2 cellular contexts compared by ENCODE assay signal in the genomic region with DNA sequence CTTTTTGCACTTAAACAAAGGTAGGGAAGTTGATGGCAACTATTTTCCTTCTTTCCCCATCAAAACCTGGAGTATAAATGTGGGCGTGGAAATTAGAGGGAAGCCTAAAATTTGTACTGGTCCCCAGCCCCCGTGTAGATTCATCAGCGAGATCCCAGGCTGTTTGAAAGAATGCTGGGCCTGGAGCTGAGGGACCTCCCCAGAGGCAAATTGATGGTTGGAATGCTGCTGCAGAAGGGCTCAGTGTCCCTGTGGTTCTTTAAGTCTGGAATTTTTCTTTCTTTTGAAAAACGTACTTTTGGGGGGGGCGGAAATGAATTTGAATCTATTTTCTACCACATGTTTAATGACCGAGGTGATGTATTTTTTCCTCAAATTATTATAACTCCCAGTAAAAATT.
TF ChIP-seq lines count a peak whose summit lies in the region.

No MANE protein-coding gene starts in this region.

TF ChIP-seq in IMR-90, 13 proteins besides CTCF, POLR2A, EP300 and RAD21 (continued from another document):
- TF ChIP-seq, protein P1, sequence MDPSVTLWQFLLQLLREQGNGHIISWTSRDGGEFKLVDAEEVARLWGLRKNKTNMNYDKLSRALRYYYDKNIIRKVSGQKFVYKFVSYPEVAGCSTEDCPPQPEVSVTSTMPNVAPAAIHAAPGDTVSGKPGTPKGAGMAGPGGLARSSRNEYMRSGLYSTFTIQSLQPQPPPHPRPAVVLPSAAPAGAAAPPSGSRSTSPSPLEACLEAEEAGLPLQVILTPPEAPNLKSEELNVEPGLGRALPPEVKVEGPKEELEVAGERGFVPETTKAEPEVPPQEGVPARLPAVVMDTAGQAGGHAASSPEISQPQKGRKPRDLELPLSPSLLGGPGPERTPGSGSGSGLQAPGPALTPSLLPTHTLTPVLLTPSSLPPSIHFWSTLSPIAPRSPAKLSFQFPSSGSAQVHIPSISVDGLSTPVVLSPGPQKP (IDR thresholded peaks at IDR 0.05; ENCODE audit: borderline replicate concordance, low read depth, low read length): no peak
- TF ChIP-seq NFE2L2 (IDR thresholded peaks at IDR 0.05; ENCODE audit: low read depth, low read length) (no peak), CHD1 (IDR thresholded peaks at IDR 0.05; ENCODE audit: low read depth, low read length) (no peak), CEBPB (IDR thresholded peaks at IDR 0.05; ENCODE audit: low read depth, low read length) (no peak), SMC3 (IDR thresholded peaks at IDR 0.05; ENCODE audit: low read depth, low read length) (no peak), RFX5 (IDR thresholded peaks at IDR 0.05; ENCODE audit: low read depth, low read length) (no peak), RCOR1 (IDR thresholded peaks at IDR 0.05; ENCODE audit: insufficient replicate concordance, low read length) (no peak), BHLHE40 (IDR thresholded peaks at IDR 0.05; ENCODE audit: low read depth, low read length) (no peak), MXI1 (IDR thresholded peaks at IDR 0.05; ENCODE audit: borderline replicate concordance, low read depth, low read length) (no peak), FOS (IDR thresholded peaks at IDR 0.05; ENCODE audit: low read depth, low read length) (no peak), MAZ (IDR thresholded peaks at IDR 0.05; ENCODE audit: borderline replicate concordance, low read depth, low read length) (no peak)
- TF ChIP-seq, protein P2, sequence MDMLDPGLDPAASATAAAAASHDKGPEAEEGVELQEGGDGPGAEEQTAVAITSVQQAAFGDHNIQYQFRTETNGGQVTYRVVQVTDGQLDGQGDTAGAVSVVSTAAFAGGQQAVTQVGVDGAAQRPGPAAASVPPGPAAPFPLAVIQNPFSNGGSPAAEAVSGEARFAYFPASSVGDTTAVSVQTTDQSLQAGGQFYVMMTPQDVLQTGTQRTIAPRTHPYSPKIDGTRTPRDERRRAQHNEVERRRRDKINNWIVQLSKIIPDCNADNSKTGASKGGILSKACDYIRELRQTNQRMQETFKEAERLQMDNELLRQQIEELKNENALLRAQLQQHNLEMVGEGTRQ (IDR thresholded peaks at IDR 0.05; ENCODE audit: low read depth, low read length): no peak

TF ChIP-seq in GM12891, 5 proteins besides CTCF, POLR2A, EP300 and RAD21 (continued from another document):
- TF ChIP-seq PAX5 (IDR thresholded peaks at IDR 0.05; ENCODE audit: insufficient read depth, low read length, severe bottlenecking): no peak
